ENCODE assay signal across 11 cellular contexts in the genomic region with DNA sequence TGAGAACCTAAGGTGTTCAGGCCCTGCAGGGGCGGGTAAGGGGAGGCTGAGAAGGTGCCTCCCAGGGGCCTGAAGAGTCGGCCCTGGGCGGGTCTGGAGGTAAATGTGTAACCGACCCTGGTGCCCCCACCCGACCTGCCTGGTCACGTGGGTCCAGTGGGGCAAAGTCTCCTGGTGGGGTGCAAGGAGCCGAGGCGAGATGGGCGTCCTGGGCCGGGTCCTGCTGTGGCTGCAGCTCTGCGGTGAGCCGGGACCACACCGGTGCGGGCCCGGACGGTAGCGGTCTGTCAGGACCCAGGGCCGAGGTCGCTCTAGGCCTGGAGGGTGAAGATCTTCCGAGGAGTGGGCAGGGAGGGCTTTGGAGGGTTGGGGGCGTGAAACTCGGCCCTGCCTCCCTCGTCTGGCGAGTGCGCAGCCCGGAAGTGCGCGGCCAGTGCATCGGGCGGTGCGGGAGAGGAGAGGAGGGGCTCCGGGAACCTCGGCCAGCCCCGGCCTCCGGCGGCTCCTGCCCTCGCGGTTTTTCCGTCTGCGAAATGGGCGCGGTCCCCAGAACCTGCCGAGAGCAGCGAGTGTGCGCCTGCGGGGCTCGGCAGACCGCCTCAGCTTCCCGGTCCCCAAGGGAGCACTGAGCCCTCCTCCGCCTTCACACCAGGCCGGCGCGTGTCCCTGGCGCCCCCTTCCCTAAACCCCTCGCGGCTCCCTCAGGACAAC. TPM values are rescaled to one million over a fixed set of nuclear protein-coding genes. Genes with fewer than 3 reads are reported as not detected.
A peak's percentile ranks its signal among the peaks of the same experiment; 100 is the strongest.
DNase-seq lines count a peak whose midpoint lies in the region; ATAC-seq and TF ChIP-seq lines count a peak whose summit lies in the region.
"Had no signal": no experiment of that assay in that cellular context is flagged by ENCODE, and none has a peak within 500 bp of the region (broad histone marks: within the 10 kb centered on the region; RNA-seq: fewer than 3 reads in every experiment).

A gene (plus strand): TSS at position 174 of the 711 bp plus-strand sequence. CDS start 26 bp downstream, at position 200.

- ATAC-seq in HG03342 (IDR thresholded peaks at IDR 0.05; ENCODE audit: unreplicated experiment) (no peak), GM21576 (IDR thresholded peaks at IDR 0.05; ENCODE audit: unreplicated experiment) (no peak)

- H3K27ac Mint-ChIP-seq in T-helper 1 cell treated with Interleukin-12 subunit alpha and Interleukin-12 subunit beta and Interleukin-4 antibody, amounts not matched to agents 30 μg/mL and 1 μg/mL, for 36 hours = no peak within 1 kb of the TSS
- no peak within 1 kb of the TSS for H3K27ac Mint-ChIP-seq in activated CD4-positive, alpha-beta memory T cell treated with anti-CD3 and anti-CD28 coated beads, Interleukin-2, amount 10 ng/mL, durations not matched to agents 7 days and 5 days

- no peak for TF ChIP-seq POLR2A in spleen (IDR thresholded peaks at IDR 0.05)

- CTCF ChIA-PET in activated CD4-positive, alpha-beta memory T cell treated with anti-CD3 and anti-CD28 coated beads, Interleukin-2, amount 10 ng/mL, durations not matched to agents 7 days and 5 days (lab: Charles Lee) = no interaction called here

- DNase-seq in T-helper 1 cell = no peak
- DNase-seq in activated CD4-positive, alpha-beta memory T cell treated with anti-CD3 and anti-CD28 coated beads, Interleukin-2, amount 10 ng/mL, durations not matched to agents 7 days and 5 days = no peak
- DNase-seq in spleen = peak; percentile 77
- DNase-seq in putamen (ENCODE audit: low spot score) = no peak
- DNase-seq: activated CD8-positive, alpha-beta memory T cell treated with anti-CD3 and anti-CD28 coated beads for 24 hours; islet precursor cell; MV-4-11 had no signal

- H3K9me3 ChIP-seq in spleen = no peaks in the 10 kb centered on the region

- H3K4me3 ChIP-seq in iPS-11a (ENCODE audit: low read depth, low read length) (peak within 1 kb of the TSS; percentile 18), spleen (peak within 1 kb of the TSS; percentile 7 to 64 (median 26))

- POLR2A ChIA-PET in activated CD4-positive, alpha-beta memory T cell treated with anti-CD3 and anti-CD28 coated beads, Interleukin-2, amount 10 ng/mL, durations not matched to agents 7 days and 5 days (lab: Charles Lee) = no interaction called here

- no peaks in the 10 kb centered on the region for H3K36me3 Mint-ChIP-seq in T-helper 1 cell treated with Interleukin-12 subunit alpha and Interleukin-12 subunit beta and Interleukin-4 antibody, amounts not matched to agents 30 μg/mL and 1 μg/mL, for 36 hours (ENCODE audit: low read depth)
- H3K36me3 Mint-ChIP-seq in activated CD4-positive, alpha-beta memory T cell treated with anti-CD3 and anti-CD28 coated beads, Interleukin-2, amount 10 ng/mL, durations not matched to agents 7 days and 5 days (ENCODE audit: low read depth) = no peaks in the 10 kb centered on the region

- TF ChIP-seq CTCF in spleen (IDR thresholded peaks at IDR 0.05 in 8 of 11, conservative IDR thresholded peaks at IDR 0.05 in 3 of 11) = no peak

- WGBS in spleen, 5 donors = 10 to 17% (median 15%) methylated on average over 14 to 56 of the region's 56 CpGs

- peaks cover 31% of the 10 kb centered on the region for H3K27me3 Mint-ChIP-seq in T-helper 1 cell treated with Interleukin-12 subunit alpha and Interleukin-12 subunit beta and Interleukin-4 antibody, amounts not matched to agents 30 μg/mL and 1 μg/mL, for 36 hours (ENCODE audit: low read depth)
- H3K27me3 Mint-ChIP-seq in activated CD4-positive, alpha-beta memory T cell treated with anti-CD3 and anti-CD28 coated beads, Interleukin-2, amount 10 ng/mL, durations not matched to agents 7 days and 5 days = peaks cover 32% of the 10 kb centered on the region

- intact Hi-C loops in spleen (cut with DNase I; ENCODE audit: low total_unique reads) = no loop called here

- H3K27ac ChIP-seq in spleen = no peak within 1 kb of the TSS

- peaks cover 11 to 33% (median 24%) of the 10 kb centered on the region in 6 donors for H3K4me1 ChIP-seq in spleen

- no peaks in the 10 kb centered on the region for H3K4me1 Mint-ChIP-seq in T-helper 1 cell treated with Interleukin-12 subunit alpha and Interleukin-12 subunit beta and Interleukin-4 antibody, amounts not matched to agents 30 μg/mL and 1 μg/mL, for 36 hours (ENCODE audit: low read depth)
- H3K4me1 Mint-ChIP-seq in activated CD4-positive, alpha-beta memory T cell treated with anti-CD3 and anti-CD28 coated beads, Interleukin-2, amount 10 ng/mL, durations not matched to agents 7 days and 5 days = peaks cover 4% of the 10 kb centered on the region

- H3K27me3 ChIP-seq in spleen (replicated peaks in 1 of 7) = peaks cover 0 to 60% (median 28%) of the 10 kb centered on the region in 7 donors

- H3K4me3 Mint-ChIP-seq in T-helper 1 cell treated with Interleukin-12 subunit alpha and Interleukin-12 subunit beta and Interleukin-4 antibody, amounts not matched to agents 30 μg/mL and 1 μg/mL, for 36 hours = peak within 1 kb of the TSS; percentile 49
- peak within 1 kb of the TSS; percentile 42 for H3K4me3 Mint-ChIP-seq in activated CD4-positive, alpha-beta memory T cell treated with anti-CD3 and anti-CD28 coated beads, Interleukin-2, amount 10 ng/mL, durations not matched to agents 7 days and 5 days

- H3K9me3 Mint-ChIP-seq in T-helper 1 cell treated with Interleukin-12 subunit alpha and Interleukin-12 subunit beta and Interleukin-4 antibody, amounts not matched to agents 30 μg/mL and 1 μg/mL, for 36 hours = no peaks in the 10 kb centered on the region
- H3K9me3 Mint-ChIP-seq in activated CD4-positive, alpha-beta memory T cell treated with anti-CD3 and anti-CD28 coated beads, Interleukin-2, amount 10 ng/mL, durations not matched to agents 7 days and 5 days = no peaks in the 10 kb centered on the region

- no peaks in the 10 kb centered on the region for H3K36me3 ChIP-seq in spleen

RNA-seq across cellular contexts. Expression of the gene that starts here (rescaled TPM):
- total RNA-seq in activated CD4-positive, alpha-beta memory T cell treated with anti-CD3 and anti-CD28 coated beads, Interleukin-2, amount 10 ng/mL, durations not matched to agents 7 days and 5 days = under 1 TPM; 0.20 to 0.23 TPM
- 1 to 10 TPM in 6 of 7 donors, under 1 TPM in 1; 0.65 to 3.0 (median 2.4) TPM for total RNA-seq in spleen
- 1 to 10 TPM; 1.6 to 2.2 (median 2.1) TPM for polyA plus RNA-seq in spleen
